ENCODE assay signal across 7 cellular contexts in the genomic region with DNA sequence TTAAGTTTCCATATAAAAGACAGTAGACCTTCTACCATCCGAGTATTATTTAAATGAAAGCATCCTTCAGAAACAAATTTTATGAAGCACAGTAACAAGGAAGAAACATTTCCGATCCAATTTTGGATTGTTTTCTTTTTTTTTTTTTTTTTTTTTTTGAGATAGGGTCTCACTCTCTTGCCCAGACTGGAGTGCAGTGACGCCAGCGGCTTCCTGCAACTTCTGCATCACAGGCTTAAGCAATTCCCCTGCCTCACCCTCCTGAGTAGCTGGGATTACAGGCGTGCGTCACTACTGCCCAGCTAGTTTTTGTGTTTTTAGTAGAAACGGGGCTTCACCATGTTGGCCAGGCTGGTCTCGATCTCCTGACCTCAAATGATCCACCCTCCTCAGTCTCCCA. TPM values are rescaled to one million over a fixed set of nuclear protein-coding genes. Genes with fewer than 3 reads are reported as not detected.
DNase-seq lines count a peak whose midpoint lies in the region; ATAC-seq, FAIRE-seq and TF ChIP-seq lines count a peak whose summit lies in the region.
"Not testable (repeated sequence)": the region's sequence is repeated elsewhere in the genome, so short reads cannot be mapped to it uniquely, and the experiment has no call there.

No MANE protein-coding gene starts in this region.

- RAD21 ChIA-PET in GM12878 (lab: Charles Lee; ENCODE audit: unreplicated experiment), result interaction anchor here (0.5 kb wide), 1 partner anchor 420 kb away, joined by 3 read pairs; no protein-coding TSS in a partner anchor

- not testable (repeated sequence) for H3K9me3 ChIP-seq in BLaER1; OCI-LY7 (ENCODE audit: low read length); GM12878 (replicated peaks; ENCODE audit: control insufficient read depth, insufficient read depth, low read length); HepG2 (ENCODE audit: low read length)

- not testable (repeated sequence) for TF ChIP-seq CTCF in GM12864 (IDR thresholded peaks at IDR 0.05; ENCODE audit: low read depth, low read length, missing control alignments); NB4 (IDR thresholded peaks at IDR 0.05; ENCODE audit: low read depth, low read length); OCI-LY7 (conservative IDR thresholded peaks at IDR 0.05; ENCODE audit: low read length); GM12878 (IDR thresholded peaks at IDR 0.05 in 2 of 3, conservative IDR thresholded peaks at IDR 0.05 in 1 of 3; ENCODE audit: control insufficient read depth in 2 of 3, extremely low read depth in 1 of 3, insufficient read depth in 1 of 3, low read depth in 3 of 3, low read length in 3 of 3); HepG2 (CRISPR knock-in tag; IDR thresholded peaks at IDR 0.05)

- not testable (repeated sequence) for H3K36me3 Mint-ChIP-seq in IgD-negative memory B cell

- H3K4me2 ChIP-seq in BLaER1 (peak overlapping the region; percentile 33), OCI-LY7 (ENCODE audit: low read length) (peak overlapping the region; percentile 92), GM12878 (ENCODE audit: control insufficient read depth, insufficient read depth) (peak overlapping the region; percentile 25; the same call in 1 of the 2 replicates)
- H3K4me2 ChIP-seq in HepG2 (ENCODE audit: low read depth, low read length), result not testable (repeated sequence)

- not testable (repeated sequence) for ATAC-seq in GM12878, HepG2

- H3K27me3 ChIP-seq in BLaER1; GM12878 (replicated peaks in 1 of 2; ENCODE audit: control insufficient read depth in 2 of 2, insufficient read depth in 2 of 2, low read length in 1 of 2); HepG2 (ENCODE audit: control insufficient read depth in 1 of 2, insufficient read depth in 2 of 2, low read length in 2 of 2): not testable (repeated sequence)

- peak overlapping the region in 3 of 4 donors; percentile 12 to 72 (median 21) for H3K4me3 Mint-ChIP-seq in IgD-negative memory B cell

- DNase-seq in GM12864 (ENCODE audit: low read depth); GM12878 (ENCODE audit: low read depth, low spot score); HepG2 (ENCODE audit: low spot score): not testable (repeated sequence)
- DNase-seq in NB4 (ENCODE audit: low read depth) (peak; percentile 3), OCI-LY7 (ENCODE audit: low spot score) (peak; percentile 11)

- H3K79me2 ChIP-seq in OCI-LY7 (ENCODE audit: insufficient read depth, low read depth, low read length), result peaks cover 61% of the 10 kb centered on the region
- peaks cover 13% of the 10 kb centered on the region for H3K79me2 ChIP-seq in GM12878 (ENCODE audit: control insufficient read depth, insufficient read depth, low read length)
- H3K79me2 ChIP-seq in HepG2 (ENCODE audit: insufficient read depth, low read length), result peaks cover 20% of the 10 kb centered on the region

- in situ Hi-C loops in GM12878 (cut with MboI); HepG2 (cut with HindIII; ENCODE audit: extremely low pct_ligation_motif_present, low pct_unique_long_range_greater_than_20kb): not testable (repeated sequence)

- H4K20me1 ChIP-seq in BLaER1; OCI-LY7 (ENCODE audit: insufficient read depth, low read length); GM12878 (ENCODE audit: control insufficient read depth, insufficient read depth); HepG2 (ENCODE audit: insufficient read depth, low read length): not testable (repeated sequence)

- H3K27me3 Mint-ChIP-seq in IgD-negative memory B cell, result not testable (repeated sequence)

- H3K4me1 Mint-ChIP-seq in IgD-negative memory B cell, result peaks cover 7 to 18% (median 8%) of the 10 kb centered on the region in 3 donors

- not testable (repeated sequence) for TF ChIP-seq EP300 in GM12878 (IDR thresholded peaks at IDR 0.05; ENCODE audit: borderline replicate concordance in 1 of 2, control insufficient read depth in 1 of 2, low read depth in 2 of 2, low read length in 2 of 2); HepG2 (IDR thresholded peaks at IDR 0.05; ENCODE audit: low read depth in 2 of 2, low read length in 2 of 2); HepG2 (CRISPR knock-in tag; IDR thresholded peaks at IDR 0.05; ENCODE audit: borderline replicate concordance)

- SMC1A ChIA-PET in GM12878 (lab: Charles Lee; ENCODE audit: uncharacterized antibody, unreplicated experiment), result interaction anchor here (0.7 to 6.2 kb wide), 2 partner anchors 11 to 39 kb away, joined by 3 to 37 read pairs; no protein-coding TSS in a partner anchor

- H3K9me2 ChIP-seq in OCI-LY7 (ENCODE audit: insufficient read depth, low read length), result not testable (repeated sequence)

- FAIRE-seq in GM12878 (lab: Jason Lieb, UNC); HepG2 (lab: Jason Lieb, UNC): not testable (repeated sequence)

- BruUV-seq in OCI-LY7 (replicated peaks; lab: Mats Ljungman, UMichigan); GM12878 (replicated peaks; lab: Mats Ljungman, UMichigan); HepG2 (replicated peaks; lab: Mats Ljungman, UMichigan): not testable (repeated sequence)

- H3K27ac Mint-ChIP-seq in IgD-negative memory B cell, result peak overlapping the region in 1 of 3 donors; percentile 63

- CTCF ChIA-PET in OCI-LY7 (lab: Charles Lee; ENCODE audit: unreplicated experiment); HepG2 (lab: Yijun Ruan, JAX; ENCODE audit: low intra/inter-chr PET ratio, low total read pairs): not testable (repeated sequence)
- CTCF ChIA-PET in GM12878 (lab: Yijun Ruan, JAX), result interaction anchor here (0.5 kb wide), 1 partner anchor 311 kb away, joined by 3 read pairs; no protein-coding TSS in a partner anchor

- H3K9me3 Mint-ChIP-seq in IgD-negative memory B cell, result not testable (repeated sequence)

- H3K9ac ChIP-seq in BLaER1; GM12878 (ENCODE audit: control insufficient read depth, insufficient read depth, low read length); HepG2 (ENCODE audit: insufficient read depth, low read depth, low read length): not testable (repeated sequence)

- POLR2A ChIA-PET in OCI-LY7 (lab: Charles Lee), result interaction anchor here (0.7 to 7.3 kb wide), 10 partner anchors 11 to 1410 kb away, joined by 3 to 68 read pairs (median 6); no protein-coding TSS in a partner anchor
- POLR2A ChIA-PET in GM12878 (lab: Charles Lee); HepG2 (lab: Yijun Ruan, JAX): not testable (repeated sequence)

- TF ChIP-seq POLR2A in NB4 (IDR thresholded peaks at IDR 0.05; ENCODE audit: extremely low read depth, insufficient read length); GM12878 (IDR thresholded peaks at IDR 0.05; ENCODE audit: low read depth, low read length); HepG2 (IDR thresholded peaks at IDR 0.05; ENCODE audit: insufficient read depth in 1 of 2, low read depth in 2 of 2, low read length in 2 of 2): not testable (repeated sequence)

- 84% methylated on average over 7 of the region's 8 CpGs for whole genome bisulfite sequencing in GM12878 (ENCODE audit: insufficient coverage, insufficient replicate concordance, low lambda C conversion rate, missing lambda C conversion rate)
- WGBS in HepG2 (ENCODE audit: low lambda C conversion rate), result 96% methylated on average over 8 of the region's 8 CpGs

- TF ChIP-seq RAD21 in GM12878 (IDR thresholded peaks at IDR 0.05; ENCODE audit: insufficient read depth, low read depth, low read length); HepG2 (CRISPR knock-in tag; IDR thresholded peaks at IDR 0.05): not testable (repeated sequence)

- H3K36me3 ChIP-seq in BLaER1 (peaks cover 34% of the 10 kb centered on the region), OCI-LY7 (ENCODE audit: insufficient read depth, low read length) (peaks cover 54% of the 10 kb centered on the region)
- not testable (repeated sequence) for H3K36me3 ChIP-seq in GM12878 (ENCODE audit: control insufficient read depth in 2 of 2, insufficient read depth in 2 of 2, low read length in 1 of 2); HepG2 (replicated peaks in 1 of 2; ENCODE audit: control insufficient read depth in 1 of 2, insufficient read depth in 2 of 2, low read length in 2 of 2)

- not testable (repeated sequence) for H2AFZ ChIP-seq in OCI-LY7 (ENCODE audit: low read length); GM12878 (ENCODE audit: control insufficient read depth, low read depth, low read length); HepG2 (ENCODE audit: low read length)

- H3K4me1 ChIP-seq in BLaER1 (peaks cover 43% of the 10 kb centered on the region), OCI-LY7 (ENCODE audit: insufficient read depth, low read length, poor library complexity, severe bottlenecking) (peaks cover 35% of the 10 kb centered on the region), HepG2 (ENCODE audit: insufficient read depth, low read length) (peaks cover 35% of the 10 kb centered on the region)
- not testable (repeated sequence) for H3K4me1 ChIP-seq in GM12878 (ENCODE audit: control insufficient read depth, insufficient read depth, low read length)

- intact Hi-C loops in OCI-LY7 (cut with micrococcal nuclease; ENCODE audit: unreplicated experiment) (loop anchor here (5.0 to 10.0 kb wide), 3 partner anchors 52 to 1728 kb away; no protein-coding TSS in a partner anchor), HepG2 (cut with micrococcal nuclease; ENCODE audit: unreplicated experiment) (loop anchor here (10.0 kb wide), 1 partner anchor 824 kb away; the partner anchor contains the start of gene ITPRID2)
- intact Hi-C loops in GM12878 (cut with micrococcal nuclease; ENCODE audit: unreplicated experiment), result not testable (repeated sequence)

- not testable (repeated sequence) for H3K27ac ChIP-seq in BLaER1; OCI-LY7 (ENCODE audit: low read depth, low read length, poor library complexity, severe bottlenecking); GM12878 (ENCODE audit: control insufficient read depth, insufficient read depth); HepG2 (ENCODE audit: extremely low read length, insufficient read depth, low read length)

- H3K4me3 ChIP-seq in BLaER1; NB4 (ENCODE audit: low read depth, low read length); GM12878; HepG2 (replicated peaks in 1 of 3; ENCODE audit: insufficient read depth in 1 of 3, low read depth in 2 of 3, low read length in 3 of 3): not testable (repeated sequence)
- H3K4me3 ChIP-seq in GM12864 (ENCODE audit: low read depth, low read length), result peak overlapping the region; percentile 14
- peak overlapping the region; percentile 87 for H3K4me3 ChIP-seq in OCI-LY7 (ENCODE audit: low read depth, low read length, poor library complexity, severe bottlenecking)

RNA-seq across cellular contexts. Expression of gene DNAJC10, which starts 3.1 kb away (rescaled TPM):
- polyA plus RNA-seq in IgD-negative memory B cell (158 TPM), GM12878 (2011; rRNA removed) (40.6 and 67.6 TPM in 2 replicates), GM12878 (2014; fragmentation: Illumina TruSeq; extraction: Trizol) (34.2 and 44.9 TPM in 2 replicates), GM12878 (2014; fragmentation: Nextera tagmentation; extraction: Ambion mirVana) (10 to 100 TPM in 1 of 2 experiments, 1 to 10 TPM in 1; 9.1 to 11.5 TPM), GM12878 (2014; rRNA removed) (26.8 and 30.0 TPM in 2 replicates), GM12878 (2016; fragmentation: Nextera tagmentation; extraction: Ambion mirVana) (10 to 100 TPM; 64.8 to 67.9 TPM), HepG2 (2011; rRNA removed) (40.1 and 44.1 TPM in 2 replicates)
- total RNA-seq in OCI-LY7 (2014; rRNA removed; shearing (Covaris generic)), result 117 and 151 TPM in 2 replicates
- total RNA-seq in OCI-LY7 (2022) (226 and 227 TPM in 2 replicates), GM12878 (2014; rRNA removed) (35.8 and 50.2 TPM in 2 replicates), GM12878 (2014; rRNA removed; fragmentation: Illumina TruSeq; extraction: Trizol) (51.0 and 56.1 TPM in 2 replicates), GM12878 (2021) (56.7 and 61.7 TPM in 2 replicates), HepG2 (2016; rRNA removed; fragmentation: Illumina TruSeq; extraction: Trizol) (178 and 190 TPM in 2 replicates)
- 124 and 133 TPM in 2 replicates for total RNA-seq in GM12878 (2013; cell fraction: nucleolus; rRNA removed)
- 8.5 TPM for polyA plus RNA-seq in GM12878 (2011; ENCODE audit: low read depth)
- 12.1 and 12.6 TPM in 2 replicates for polyA plus RNA-seq in GM12878 (2011; cell fraction: cytosol; rRNA removed)
- polyA plus RNA-seq in GM12878 (2011; cell fraction: nucleus; rRNA removed), result 62.5 and 64.6 TPM in 2 replicates
- 17.5 and 21.3 TPM in 2 replicates for polyA plus RNA-seq in GM12878 (2012)
- polyA minus RNA-seq in GM12878 (2011; rRNA and poly(A)+ RNA removed), result 21.1 and 30.6 TPM in 2 replicates
- polyA minus RNA-seq in GM12878 (2011; cell fraction: cytosol; rRNA and poly(A)+ RNA removed), result 15.1 and 17.2 TPM in 2 replicates
- 14.9 and 18.2 TPM in 2 replicates for polyA minus RNA-seq in GM12878 (2011; cell fraction: nucleus; rRNA and poly(A)+ RNA removed)
- total RNA-seq in HepG2 (2016; cell fraction: cytosol; rRNA removed; fragmentation: Illumina TruSeq; extraction: Trizol; ENCODE audit: low read depth), result 20.2 and 22.6 TPM in 2 replicates
- total RNA-seq in HepG2 (2016; cell fraction: insoluble cytoplasmic fraction; rRNA removed; fragmentation: Illumina TruSeq; extraction: Trizol), result 187 and 195 TPM in 2 replicates
- total RNA-seq in HepG2 (2016; cell fraction: membrane; rRNA removed; fragmentation: Illumina TruSeq; extraction: Trizol), result 118 and 122 TPM in 2 replicates
- total RNA-seq in HepG2 (2016; cell fraction: nucleus; rRNA removed; fragmentation: Illumina TruSeq; extraction: Trizol), result 194 and 207 TPM in 2 replicates
- 14.0 and 24.2 TPM in 2 replicates for polyA plus RNA-seq in HepG2 (2011; cell fraction: cytosol; rRNA removed)
- 43.5 and 66.4 TPM in 2 replicates for polyA plus RNA-seq in HepG2 (2011; cell fraction: nucleus; rRNA removed)
- polyA plus RNA-seq in HepG2 (2012), result 68.3 and 73.4 TPM in 2 replicates
- 17.2 and 23.7 TPM in 2 replicates for polyA plus RNA-seq in HepG2 (2016; cell fraction: cytosol; fragmentation: Illumina TruSeq; extraction: Trizol; ENCODE audit: low read depth)
- polyA plus RNA-seq in HepG2 (2016; cell fraction: insoluble cytoplasmic fraction; fragmentation: Illumina TruSeq; extraction: Trizol; ENCODE audit: low read depth), result 90.6 and 103 TPM in 2 replicates
- 49.0 and 50.6 TPM in 2 replicates for polyA plus RNA-seq in HepG2 (2016; cell fraction: membrane; fragmentation: Illumina TruSeq; extraction: Trizol; ENCODE audit: low read depth)
- 135 and 139 TPM in 2 replicates for polyA plus RNA-seq in HepG2 (2016; cell fraction: nucleus; fragmentation: Illumina TruSeq; extraction: Trizol; ENCODE audit: insufficient read depth, low read depth)
- 16.0 and 24.1 TPM in 2 replicates for polyA minus RNA-seq in HepG2 (2011; rRNA and poly(A)+ RNA removed; ENCODE audit: low replicate concordance)
- 45.0 and 49.4 TPM in 2 replicates for polyA minus RNA-seq in HepG2 (2011; cell fraction: cytosol; rRNA and poly(A)+ RNA removed)
- 71.5 and 98.2 TPM in 2 replicates for polyA minus RNA-seq in HepG2 (2011; cell fraction: nucleus; rRNA and poly(A)+ RNA removed)
